In the genomic region with DNA sequence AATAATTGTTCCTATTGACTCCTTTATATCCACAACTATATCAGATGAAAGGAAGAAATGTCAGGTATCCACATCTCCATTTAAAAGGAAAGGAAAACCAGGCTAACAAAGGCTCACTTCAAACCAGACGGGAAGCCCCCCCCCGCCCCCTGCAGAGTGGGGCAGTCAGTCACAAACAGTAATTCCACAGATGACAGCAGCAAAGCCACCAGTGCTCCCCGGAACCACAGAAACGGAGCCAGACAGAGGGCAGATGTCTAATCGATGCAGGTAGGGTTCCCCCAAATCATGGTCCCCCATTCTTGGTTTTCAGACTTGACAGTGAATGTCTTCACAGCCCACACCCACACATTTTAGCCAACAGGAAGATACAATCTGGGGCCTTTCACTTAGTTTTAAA, we compare ENCODE assay signal across 8 cellular contexts.
A peak's percentile ranks its signal among the peaks of the same experiment; 100 is the strongest.
DNase-seq lines count a peak whose midpoint lies in the region; ATAC-seq and TF ChIP-seq lines count a peak whose summit lies in the region.

No MANE protein-coding gene starts in this region.

- TF ChIP-seq CTCF in foreskin fibroblast (IDR thresholded peaks at IDR 0.05; ENCODE audit: low read depth, low read length), result no peak

- ATAC-seq in GM19351 (IDR thresholded peaks at IDR 0.05; ENCODE audit: unreplicated experiment) (peak; percentile 47), HG03064 (IDR thresholded peaks at IDR 0.05; ENCODE audit: low read depth, unreplicated experiment) (peak; percentile 31)

- no peak overlapping the region for H3K4me3 ChIP-seq in foreskin fibroblast (ENCODE audit: low read depth in 1 of 2, low read length in 2 of 2)

- peak; percentile 64 to 72 for DNase-seq in activated CD4-positive, alpha-beta T cell treated with anti-CD3 and anti-CD28 coated beads, Interleukin-2, amount 50 U/mL, for 48 hours
- DNase-seq in glomerular visceral epithelial cell (ENCODE audit: extremely low spot score) (peak; percentile 22), NCI-H82 (lab: John Stamatoyannopoulos, UW) (no peak), foreskin fibroblast (no peak), SK-N-DZ (ENCODE audit: low spot score) (no peak)
- DNase-seq in stimulated activated CD8-positive, alpha-beta memory T cell treated with anti-CD3 and anti-CD28 coated beads, Interleukin-15, amount 100 ng/mL, for 4 hours (ENCODE audit: low read depth in 2 of 2), result peak; percentile 28 to 37

Comparison
In these comparisons a context has a peak if more than half of its experiments do, and no peak if none do; other contexts are left out.
1. DNase-seq: peak in activated CD4-positive, alpha-beta T cell treated with anti-CD3 and anti-CD28 coated beads, Interleukin-2, amount 50 U/mL, for 48 hours (2 of 2), glomerular visceral epithelial cell (single experiment) and stimulated activated CD8-positive, alpha-beta memory T cell treated with anti-CD3 and anti-CD28 coated beads, Interleukin-15, amount 100 ng/mL, for 4 hours (2 of 2); none in NCI-H82 (single experiment), foreskin fibroblast (0 of 2) and SK-N-DZ (single experiment).